In the genomic region with DNA sequence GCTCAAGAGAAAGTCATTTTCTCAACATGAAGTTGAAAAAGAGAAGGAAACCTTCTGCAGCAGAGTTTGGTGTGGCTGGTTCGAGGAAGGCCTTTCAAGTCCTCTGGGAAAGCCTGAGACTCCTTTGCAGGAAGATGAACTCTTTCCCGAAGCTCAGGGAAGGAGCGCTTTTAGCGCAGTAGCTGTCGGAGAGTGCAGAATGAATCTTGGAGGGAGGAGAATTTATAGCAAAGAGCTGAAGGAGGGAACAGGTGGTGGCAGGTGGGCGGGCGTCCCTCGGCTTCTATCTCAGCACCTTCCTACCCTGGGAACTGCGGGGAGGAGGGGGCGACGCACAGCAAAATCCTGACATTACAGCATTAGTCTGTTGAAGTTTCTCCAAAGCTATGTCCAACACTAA, we compare ENCODE assay signal across 8 cellular contexts. TPM values are rescaled to one million over a fixed set of nuclear protein-coding genes. Genes with fewer than 3 reads are reported as not detected.
DNase-seq lines count a peak whose midpoint lies in the region; ATAC-seq and TF ChIP-seq lines count a peak whose summit lies in the region.

A gene (minus strand): TSS at position 198 of the 400 bp plus-strand sequence. CDS start 436 bp downstream, outside the sequence.

- peaks cover 49% of the 10 kb centered on the region for H3K27me3 Mint-ChIP-seq in activated CD4-positive, alpha-beta T cell treated with anti-CD3 and anti-CD28 coated beads, Interleukin-2, amount 10 ng/mL, durations not matched to agents 24 days and 14 days

- no peak within 1 kb of the TSS for H3K27ac Mint-ChIP-seq in activated CD4-positive, alpha-beta T cell treated with anti-CD3 and anti-CD28 coated beads, Interleukin-2, amount 10 ng/mL, durations not matched to agents 24 days and 14 days

- DNase-seq in activated CD4-positive, alpha-beta T cell treated with anti-CD3 and anti-CD28 coated beads, Interleukin-2, amount 10 ng/mL, durations not matched to agents 24 days and 14 days = no peak
- no peak for DNase-seq in activated CD4-positive, alpha-beta T cell treated with anti-CD3 and anti-CD28 coated beads for 1 hour
- DNase-seq in ascending aorta (ENCODE audit: low spot score in 2 of 2) (no peak), left lung (no peak), AG20443 (ENCODE audit: low spot score) (no peak), DMS79 (lab: John Stamatoyannopoulos, UW) (no peak)

- H3K36me3 ChIP-seq in ascending aorta (no peaks in the 10 kb centered on the region), left lung (no peaks in the 10 kb centered on the region)

- no peak for TF ChIP-seq CTCF in ascending aorta (IDR thresholded peaks at IDR 0.05)
- no peak for TF ChIP-seq CTCF in left lung (IDR thresholded peaks at IDR 0.05)

- H3K9me3 ChIP-seq in ascending aorta (no peaks in the 10 kb centered on the region), left lung (no peaks in the 10 kb centered on the region)

- intact Hi-C loops in activated CD4-positive, alpha-beta T cell treated with anti-CD3 and anti-CD28 coated beads, Interleukin-2, amount 10 ng/mL, durations not matched to agents 24 days and 14 days (cut with micrococcal nuclease) = no loop called here
- intact Hi-C loops in ascending aorta (cut with DNase I) (no loop called here), left lung (cut with DNase I) (no loop called here)

- H3K27me3 ChIP-seq in ascending aorta (no peaks in the 10 kb centered on the region), left lung (peaks cover 12 to 51% of the 10 kb centered on the region in 2 donors)

- H3K4me3 ChIP-seq in ascending aorta = peak within 1 kb of the TSS; percentile 58 to 72
- peak within 1 kb of the TSS; percentile 42 to 55 for H3K4me3 ChIP-seq in left lung

- H3K9me3 Mint-ChIP-seq in activated CD4-positive, alpha-beta T cell treated with anti-CD3 and anti-CD28 coated beads, Interleukin-2, amount 10 ng/mL, durations not matched to agents 24 days and 14 days = no peaks in the 10 kb centered on the region

- H3K4me1 ChIP-seq in ascending aorta (peaks cover 0 to 2% of the 10 kb centered on the region in 2 donors), left lung (peaks cover 8 to 17% of the 10 kb centered on the region in 2 donors)

- H3K4me3 Mint-ChIP-seq in activated CD4-positive, alpha-beta T cell treated with anti-CD3 and anti-CD28 coated beads, Interleukin-2, amount 10 ng/mL, durations not matched to agents 24 days and 14 days = peak within 1 kb of the TSS; percentile 83

- ATAC-seq in left lung (no peak), esophagus mucosa (no peak)

- H3K27ac ChIP-seq in ascending aorta = no peak within 1 kb of the TSS
- H3K27ac ChIP-seq in left lung = no peak within 1 kb of the TSS
- H3K27ac ChIP-seq in temporal lobe (ENCODE audit: low read depth, low read length) = peak within 1 kb of the TSS; percentile 76

- H3K4me1 Mint-ChIP-seq in activated CD4-positive, alpha-beta T cell treated with anti-CD3 and anti-CD28 coated beads, Interleukin-2, amount 10 ng/mL, durations not matched to agents 24 days and 14 days = peaks cover 6% of the 10 kb centered on the region

- H3K36me3 Mint-ChIP-seq in activated CD4-positive, alpha-beta T cell treated with anti-CD3 and anti-CD28 coated beads, Interleukin-2, amount 10 ng/mL, durations not matched to agents 24 days and 14 days (ENCODE audit: low read depth) = no peaks in the 10 kb centered on the region

RNA-seq across cellular contexts. Expression of the gene that starts here (rescaled TPM):
- not detected in 2 replicates for total RNA-seq in activated CD4-positive, alpha-beta T cell treated with anti-CD3 and anti-CD28 coated beads, Interleukin-2, amount 10 ng/mL, durations not matched to agents 24 days and 14 days
- total RNA-seq in ascending aorta (not detected), left lung (not detected), temporal lobe (0.49 TPM), esophagus mucosa (not detected)
